In genomic region chr6:159745081-159745480, GRCh38 we compare ENCODE assay signal across 13 cellular contexts.
"Had no signal": no experiment of that assay in that cellular context is flagged by ENCODE, and none has a peak within 500 bp of the region (broad histone marks: within the 10 kb centered on the region; RNA-seq: fewer than 3 reads in every experiment).

No MANE protein-coding gene starts in this region.

- H3K27me3 ChIP-seq: adrenal gland, sigmoid colon, tibial artery had no signal

- H3K9me3 Mint-ChIP-seq: nephron had no signal

- ATAC-seq: esophagus mucosa, left cardiac atrium, psoas muscle had no signal

- DNase-seq: activated CD4-positive, alpha-beta T cell treated with anti-CD3 and anti-CD28 coated beads for 4 hours; activated gamma-delta T cell; activated T-cell treated with anti-CD3 and anti-CD28 coated beads for 4 hours; adrenal gland; hippocampal formation; left cardiac atrium; psoas muscle; sigmoid colon; stimulated activated CD4-positive, alpha-beta T cell treated with anti-CD3 and anti-CD28 coated beads, Interleukin-2, amount 100 ng/mL, for 48 hours; T1000; tibial artery had no signal

- H3K4me1 Mint-ChIP-seq: nephron had no signal

- H3K4me3 Mint-ChIP-seq: nephron had no signal

- H3K9me3 ChIP-seq: adrenal gland, psoas muscle, sigmoid colon, tibial artery had no signal

- H3K4me3 ChIP-seq: adrenal gland, psoas muscle, sigmoid colon, tibial artery had no signal

- H3K27ac Mint-ChIP-seq: nephron had no signal

- H3K27ac ChIP-seq: adrenal gland, psoas muscle, sigmoid colon, tibial artery had no signal
